ENCODE assay signal across 11 cellular contexts in the genomic region with DNA sequence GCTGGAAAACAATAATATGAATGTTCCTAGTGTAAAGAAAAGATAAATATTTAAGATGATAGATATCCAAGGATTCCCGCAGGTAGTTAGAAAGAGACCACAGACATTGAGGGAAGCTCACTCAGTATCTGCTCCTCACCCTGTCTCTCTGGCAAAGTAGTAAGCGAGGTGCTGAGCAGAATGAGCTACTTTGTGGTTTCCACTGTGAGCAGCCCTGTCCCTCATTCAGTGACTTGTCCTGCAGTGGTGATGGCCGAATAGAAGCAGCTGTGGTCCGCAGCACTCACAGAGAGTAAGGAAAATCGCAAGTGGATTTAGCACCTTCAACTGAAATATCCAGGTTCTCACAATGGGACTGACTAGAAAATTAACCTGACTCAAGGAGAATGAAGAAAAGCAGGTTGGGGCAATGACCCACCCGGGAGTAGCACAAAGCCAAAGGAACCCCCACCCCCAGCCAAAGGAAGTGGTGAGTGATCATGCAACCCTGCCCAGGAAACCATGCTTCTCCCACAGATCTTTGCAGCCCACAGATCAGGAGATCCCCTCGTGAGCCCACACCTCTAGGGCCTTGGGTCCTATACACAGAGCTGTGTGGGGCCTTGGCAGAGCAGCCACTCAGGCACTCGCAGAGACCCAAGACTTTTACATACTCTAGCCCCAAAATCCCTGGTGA.
DNase-seq lines count a peak whose midpoint lies in the region.
"Had no signal": no experiment of that assay in that cellular context is flagged by ENCODE, and none has a peak within 500 bp of the region (broad histone marks: within the 10 kb centered on the region; RNA-seq: fewer than 3 reads in every experiment).

No MANE protein-coding gene starts in this region.

- DNase-seq in NK-92 treated with Interleukin-12 subunit alpha and Interleukin-12 subunit beta, amount 100 ng/mL, for 24 hours (lab: John Stamatoyannopoulos, UW): peak; percentile 21
- DNase-seq in NK-92 (lab: John Stamatoyannopoulos, UW; ENCODE audit: unreplicated experiment) (no peak), Kasumi-1 (lab: John Stamatoyannopoulos, UW) (peak; percentile 33 to 42), NCI-H510A (lab: John Stamatoyannopoulos, UW) (no peak), SW480 (ENCODE audit: low spot score) (no peak), kidney glomerular epithelial cell (lab: John Stamatoyannopoulos, UW) (no peak)
- peak; percentile 27 for DNase-seq in activated effector memory CD4-positive, alpha-beta T cell treated with Interleukin-2 at 50 U/mL for 16 hours
- peak; percentile 71 for DNase-seq in stimulated activated CD8-positive, alpha-beta memory T cell treated with anti-CD3 and anti-CD28 coated beads, Interleukin-4, amount 100 ng/mL, for 48 hours
- DNase-seq: 8988T, esophagus squamous epithelium, NCI-H446 treated with DMSO at 0.1 percent for 48 hours had no signal

Comparison
In these comparisons a context has a peak if more than half of its experiments do, and no peak if none do; other contexts are left out.
1. DNase-seq: peak in NK-92 treated with Interleukin-12 subunit alpha and Interleukin-12 subunit beta, amount 100 ng/mL, for 24 hours (single experiment), Kasumi-1 (2 of 2), activated effector memory CD4-positive, alpha-beta T cell treated with Interleukin-2 at 50 U/mL for 16 hours (single experiment) and stimulated activated CD8-positive, alpha-beta memory T cell treated with anti-CD3 and anti-CD28 coated beads, Interleukin-4, amount 100 ng/mL, for 48 hours (single experiment); none in NK-92 (single experiment), NCI-H510A (single experiment), SW480 (single experiment) and kidney glomerular epithelial cell (single experiment).